Comparison of ENCODE assay signal across 1 cellular context in genomic region chr6:82208914-82209313, GRCh38.
TF ChIP-seq lines count a peak whose summit lies in the region.

No MANE protein-coding gene starts in this region.

TF ChIP-seq in GM12878, 131 proteins besides CTCF, POLR2A, EP300 and RAD21:
- no peak for TF ChIP-seq NFIC (IDR thresholded peaks at IDR 0.05; ENCODE audit: low read depth, low read length)
- no peak for TF ChIP-seq SREBF1 (IDR thresholded peaks at IDR 0.05; ENCODE audit: low read length)
- TF ChIP-seq MEF2A (IDR thresholded peaks at IDR 0.05; ENCODE audit: insufficient read depth, low read depth, low read length) = no peak
- TF ChIP-seq NFYA (IDR thresholded peaks at IDR 0.05; ENCODE audit: borderline replicate concordance, low read depth, low read length) = no peak
- TF ChIP-seq RUNX3 (IDR thresholded peaks at IDR 0.05; ENCODE audit: low read length) = peak; percentile 63
- no peak for TF ChIP-seq SUZ12 (IDR thresholded peaks at IDR 0.05; ENCODE audit: unreplicated experiment)
- TF ChIP-seq PML (IDR thresholded peaks at IDR 0.05; ENCODE audit: low read length) = no peak
- TF ChIP-seq, protein P1, sequence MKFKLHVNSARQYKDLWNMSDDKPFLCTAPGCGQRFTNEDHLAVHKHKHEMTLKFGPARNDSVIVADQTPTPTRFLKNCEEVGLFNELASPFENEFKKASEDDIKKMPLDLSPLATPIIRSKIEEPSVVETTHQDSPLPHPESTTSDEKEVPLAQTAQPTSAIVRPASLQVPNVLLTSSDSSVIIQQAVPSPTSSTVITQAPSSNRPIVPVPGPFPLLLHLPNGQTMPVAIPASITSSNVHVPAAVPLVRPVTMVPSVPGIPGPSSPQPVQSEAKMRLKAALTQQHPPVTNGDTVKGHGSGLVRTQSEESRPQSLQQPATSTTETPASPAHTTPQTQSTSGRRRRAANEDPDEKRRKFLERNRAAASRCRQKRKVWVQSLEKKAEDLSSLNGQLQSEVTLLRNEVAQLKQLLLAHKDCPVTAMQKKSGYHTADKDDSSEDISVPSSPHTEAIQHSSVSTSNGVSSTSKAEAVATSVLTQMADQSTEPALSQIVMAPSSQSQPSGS (IDR thresholded peaks at IDR 0.05; ENCODE audit: low read length) = no peak
- no peak for TF ChIP-seq CBX3 (IDR thresholded peaks at IDR 0.05; ENCODE audit: borderline replicate concordance, low read depth)
- TF ChIP-seq GATAD2B (conservative IDR thresholded peaks at IDR 0.05; ENCODE audit: low read depth) = no peak
- 0 out of 2 replicates have a peak, but pooled peaks have one; percentile 23 for TF ChIP-seq SPI1 (IDR thresholded peaks at IDR 0.05; ENCODE audit: borderline replicate concordance, insufficient read depth, low read depth, low read length)
- no peak for TF ChIP-seq CBFB (IDR thresholded peaks at IDR 0.05; ENCODE audit: low read depth)
- TF ChIP-seq, protein P2, sequence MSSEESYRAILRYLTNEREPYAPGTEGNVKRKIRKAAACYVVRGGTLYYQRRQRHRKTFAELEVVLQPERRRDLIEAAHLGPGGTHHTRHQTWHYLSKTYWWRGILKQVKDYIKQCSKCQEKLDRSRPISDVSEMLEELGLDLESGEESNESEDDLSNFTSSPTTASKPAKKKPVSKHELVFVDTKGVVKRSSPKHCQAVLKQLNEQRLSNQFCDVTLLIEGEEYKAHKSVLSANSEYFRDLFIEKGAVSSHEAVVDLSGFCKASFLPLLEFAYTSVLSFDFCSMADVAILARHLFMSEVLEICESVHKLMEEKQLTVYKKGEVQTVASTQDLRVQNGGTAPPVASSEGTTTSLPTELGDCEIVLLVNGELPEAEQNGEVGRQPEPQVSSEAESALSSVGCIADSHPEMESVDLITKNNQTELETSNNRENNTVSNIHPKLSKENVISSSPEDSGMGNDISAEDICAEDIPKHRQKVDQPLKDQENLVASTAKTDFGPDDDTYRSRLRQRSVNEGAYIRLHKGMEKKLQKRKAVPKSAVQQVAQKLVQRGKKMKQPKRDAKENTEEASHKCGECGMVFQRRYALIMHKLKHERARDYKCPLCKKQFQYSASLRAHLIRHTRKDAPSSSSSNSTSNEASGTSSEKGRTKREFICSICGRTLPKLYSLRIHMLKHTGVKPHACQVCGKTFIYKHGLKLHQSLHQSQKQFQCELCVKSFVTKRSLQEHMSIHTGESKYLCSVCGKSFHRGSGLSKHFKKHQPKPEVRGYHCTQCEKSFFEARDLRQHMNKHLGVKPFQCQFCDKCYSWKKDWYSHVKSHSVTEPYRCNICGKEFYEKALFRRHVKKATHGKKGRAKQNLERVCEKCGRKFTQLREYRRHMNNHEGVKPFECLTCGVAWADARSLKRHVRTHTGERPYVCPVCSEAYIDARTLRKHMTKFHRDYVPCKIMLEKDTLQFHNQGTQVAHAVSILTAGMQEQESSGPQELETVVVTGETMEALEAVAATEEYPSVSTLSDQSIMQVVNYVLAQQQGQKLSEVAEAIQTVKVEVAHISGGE (CRISPR knock-in tag; IDR thresholded peaks at IDR 0.05) = no peak
- TF ChIP-seq RCOR1 (conservative IDR thresholded peaks at IDR 0.05; ENCODE audit: low read depth, low read length) = no peak
- no peak for TF ChIP-seq FOXK2 (IDR thresholded peaks at IDR 0.05)
- peak; percentile 14; the same call in 1 of the 2 replicates for TF ChIP-seq JUNB (IDR thresholded peaks at IDR 0.05)
- TF ChIP-seq SMARCA5 (IDR thresholded peaks at IDR 0.05) = no peak
- TF ChIP-seq CUX1 (IDR thresholded peaks at IDR 0.05; ENCODE audit: insufficient replicate concordance, low read depth, low read length) = no peak
- no peak for TF ChIP-seq TAF1 (IDR thresholded peaks at IDR 0.05; ENCODE audit: borderline replicate concordance, low read depth, low read length)
